28 cellular contexts compared by ENCODE assay signal in genomic region chr3:35522450-35522849, GRCh38.
A peak's percentile ranks its signal among the peaks of the same experiment; 100 is the strongest.
DNase-seq lines count a peak whose midpoint lies in the region; ATAC-seq and TF ChIP-seq lines count a peak whose summit lies in the region.
"Had no signal": no experiment of that assay in that cellular context is flagged by ENCODE, and none has a peak within 500 bp of the region (broad histone marks: within the 10 kb centered on the region; RNA-seq: fewer than 3 reads in every experiment).

No MANE protein-coding gene starts in this region.

- CTCF ChIA-PET in OCI-LY7 (lab: Charles Lee; ENCODE audit: unreplicated experiment) = no interaction called here

- H3K4me2 ChIP-seq in OCI-LY7 (ENCODE audit: low read length) = peak overlapping the region; percentile 69
- H3K4me2 ChIP-seq: PC-9 had no signal

- no peaks in the 10 kb centered on the region for H3K9me2 ChIP-seq in OCI-LY7 (ENCODE audit: insufficient read depth, low read length)

- intact Hi-C loops in OCI-LY7 (cut with micrococcal nuclease; ENCODE audit: unreplicated experiment) = no loop called here
- intact Hi-C loops in lower leg skin (cut with DNase I; ENCODE audit: low total_unique reads) = no loop called here

- H3K4me3 ChIP-seq in OCI-LY7 (ENCODE audit: low read depth, low read length, poor library complexity, severe bottlenecking) = peak overlapping the region; percentile 36
- H3K4me3 ChIP-seq in lower leg skin (ENCODE audit: low read depth, poor library complexity, severe bottlenecking) = no peak overlapping the region
- H3K4me3 ChIP-seq: BLaER1 treated with 17β-estradiol and CSF1 and Interleukin-3, amounts not matched to agents 10 nM and 100 nM; GM23248; PC-9 had no signal

- H3K27ac Mint-ChIP-seq in neural crest cell (ENCODE audit: unreplicated experiment) = peak overlapping the region; percentile 16
- H3K27ac Mint-ChIP-seq: activated CD8-positive, alpha-beta T cell treated with anti-CD3 and anti-CD28 coated beads, Interleukin-2, amount 10 ng/mL, durations not matched to agents 7 days and 5 days; activated naive CD8-positive, alpha-beta T cell treated with anti-CD3 and anti-CD28 coated beads, Interleukin-2, amount 50 U/mL, for 24 hours; HFFc6 had no signal

- ATAC-seq in GM18909 (IDR thresholded peaks at IDR 0.05; ENCODE audit: poor library complexity, unreplicated experiment) = peak; percentile 57
- ATAC-seq in HG03342 (IDR thresholded peaks at IDR 0.05; ENCODE audit: unreplicated experiment) = peak; percentile 54
- no peak for ATAC-seq in GM18870 (IDR thresholded peaks at IDR 0.05; ENCODE audit: unreplicated experiment)
- ATAC-seq: activated CD8-positive, alpha-beta T cell treated with anti-CD3 and anti-CD28 coated beads, Interleukin-2, amount 10 ng/mL, durations not matched to agents 7 days and 5 days; activated naive CD8-positive, alpha-beta T cell treated with anti-CD3 and anti-CD28 coated beads, Interleukin-2, amount 50 U/mL, for 24 hours had no signal

- H3K36me3 ChIP-seq in OCI-LY7 (ENCODE audit: insufficient read depth, low read length) = no peaks in the 10 kb centered on the region
- H3K36me3 ChIP-seq: BLaER1 treated with 17β-estradiol and CSF1 and Interleukin-3, amounts not matched to agents 10 nM and 100 nM had no signal

- TF ChIP-seq CTCF in OCI-LY7 (conservative IDR thresholded peaks at IDR 0.05; ENCODE audit: low read length) (no peak), neural crest cell (conservative IDR thresholded peaks at IDR 0.05) (no peak), lower leg skin (IDR thresholded peaks at IDR 0.05) (no peak)

- H3K4me1 Mint-ChIP-seq in neural crest cell = peaks cover 3% of the 10 kb centered on the region
- H3K4me1 Mint-ChIP-seq: central memory CD8-positive, alpha-beta T cell had no signal

- no peaks in the 10 kb centered on the region for H3K79me2 ChIP-seq in OCI-LY7 (ENCODE audit: insufficient read depth, low read depth, low read length)

- no TSS peak for BruUV-seq in OCI-LY7 (replicated peaks; lab: Mats Ljungman, UMichigan)

- no peaks in the 10 kb centered on the region for H3K27me3 Mint-ChIP-seq in neural crest cell (ENCODE audit: low read depth)
- H3K27me3 Mint-ChIP-seq: activated naive CD8-positive, alpha-beta T cell treated with anti-CD3 and anti-CD28 coated beads, Interleukin-2, amount 50 U/mL, for 24 hours; central memory CD8-positive, alpha-beta T cell had no signal

- POLR2A ChIA-PET in OCI-LY7 (lab: Charles Lee) = no interaction called here

- H3K9me3 Mint-ChIP-seq in neural crest cell = peaks cover 5% of the 10 kb centered on the region

- H3K4me3 Mint-ChIP-seq in neural crest cell = no peak overlapping the region
- H3K4me3 Mint-ChIP-seq: activated CD8-positive, alpha-beta T cell treated with anti-CD3 and anti-CD28 coated beads, Interleukin-2, amount 10 ng/mL, durations not matched to agents 7 days and 5 days; activated naive CD8-positive, alpha-beta T cell treated with anti-CD3 and anti-CD28 coated beads, Interleukin-2, amount 50 U/mL, for 24 hours; central memory CD8-positive, alpha-beta T cell; HFFc6 had no signal

- no peaks in the 10 kb centered on the region; the same call in 1 of the 2 replicates for H3K9me3 ChIP-seq in OCI-LY7 (ENCODE audit: low read length)
- H3K9me3 ChIP-seq: BLaER1 treated with 17β-estradiol and CSF1 and Interleukin-3, amounts not matched to agents 10 nM and 100 nM had no signal

- no peaks in the 10 kb centered on the region for H4K20me1 ChIP-seq in OCI-LY7 (ENCODE audit: insufficient read depth, low read length)
- H4K20me1 ChIP-seq: BLaER1 treated with 17β-estradiol and CSF1 and Interleukin-3, amounts not matched to agents 10 nM and 100 nM had no signal

- no peak for TF ChIP-seq POLR2A in lower leg skin (IDR thresholded peaks at IDR 0.05)

- no peaks in the 10 kb centered on the region for H3K36me3 Mint-ChIP-seq in neural crest cell (ENCODE audit: low read depth)

- peak overlapping the region; percentile 96 for H2AFZ ChIP-seq in OCI-LY7 (ENCODE audit: low read length)
- H2AFZ ChIP-seq: GM23248, PC-9 had no signal

- DNase-seq in OCI-LY7 (ENCODE audit: low spot score) = peak; percentile 38
- DNase-seq in neural crest cell (ENCODE audit: low read depth, low spot score) = no peak
- DNase-seq in lower leg skin (ENCODE audit: low spot score in 2 of 2) = no peak
- no peak for DNase-seq in NCI-H1417 (lab: John Stamatoyannopoulos, UW)
- DNase-seq: activated CD4-positive, CD25-positive, alpha-beta regulatory T cell treated with anti-CD3 and anti-CD28 coated beads, Interleukin-2, amount 50 U/mL, for 72 hours; activated CD8-positive, alpha-beta T cell treated with anti-CD3 and anti-CD28 coated beads, Interleukin-2, amount 10 ng/mL, durations not matched to agents 7 days and 5 days; activated effector memory CD4-positive, alpha-beta T cell treated with anti-CD3 and anti-CD28 coated beads, Interleukin-2, amount 50 U/mL, for 16 hours; activated naive CD8-positive, alpha-beta T cell treated with anti-CD3 and anti-CD28 coated beads, Interleukin-2, amount 50 U/mL, for 24 hours; activated T-cell treated with anti-CD3 and anti-CD28 coated beads for 4 hours; Caco-2; DMS79 treated with DMSO at 0.1 percent for 48 hours; GM23248; head of caudate nucleus; HFFc6; Karpas-422; mammary epithelial cell; NCI-H1930; PC-9; SHP77 treated with DMSO at 0.1 percent for 48 hours; small intestine; stimulated activated CD4-positive, alpha-beta T cell treated with anti-CD3 and anti-CD28 coated beads, Interleukin-2, amount 100 ng/mL, for 24 hours; T-helper 1 cell had no signal

- 70% methylated on average over 3 of the region's 3 CpGs for WGBS in lower leg skin, 2 donors

- peaks cover 14% of the 10 kb centered on the region for H3K4me1 ChIP-seq in OCI-LY7 (ENCODE audit: insufficient read depth, low read length, poor library complexity, severe bottlenecking)

- peak overlapping the region; percentile 1 for H3K27ac ChIP-seq in OCI-LY7 (ENCODE audit: low read depth, low read length, poor library complexity, severe bottlenecking)
- H3K27ac ChIP-seq: BLaER1 treated with 17β-estradiol and CSF1 and Interleukin-3, amounts not matched to agents 10 nM and 100 nM; epithelial cell of prostate; GM23248; PC-9 had no signal
